In the genomic region with DNA sequence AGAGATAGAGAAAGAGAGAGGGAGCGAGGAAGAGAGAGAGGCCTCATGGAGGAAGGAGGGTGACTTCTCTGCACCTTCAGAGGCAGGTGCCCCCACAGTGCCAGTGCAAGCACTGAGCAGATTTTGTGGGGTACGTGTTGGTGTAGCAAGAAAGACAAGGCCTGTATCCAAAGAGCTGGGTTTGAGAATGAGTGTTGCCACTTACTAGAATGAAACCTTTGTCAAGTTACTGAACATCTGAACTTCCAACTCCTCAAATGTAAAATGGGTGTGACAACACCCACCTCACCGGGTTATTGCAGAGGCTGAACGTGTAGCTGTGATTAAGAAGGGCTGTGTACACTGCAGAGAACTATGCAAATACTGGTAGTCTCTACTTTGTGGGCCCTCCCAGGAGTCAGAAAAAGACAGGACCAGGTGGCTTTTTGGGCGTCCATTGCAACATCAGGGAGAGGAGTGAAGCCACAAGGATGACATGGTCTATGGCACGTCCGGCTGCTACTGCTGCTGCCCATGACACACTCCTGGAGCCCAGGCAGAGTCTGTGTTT, we compare ENCODE assay signal across 9 cellular contexts. TPM values are rescaled to one million over a fixed set of nuclear protein-coding genes. Genes with fewer than 3 reads are reported as not detected.
DNase-seq lines count a peak whose midpoint lies in the region; ATAC-seq and TF ChIP-seq lines count a peak whose summit lies in the region.
"Had no signal": no experiment of that assay in that cellular context is flagged by ENCODE, and none has a peak within 500 bp of the region (broad histone marks: within the 10 kb centered on the region; RNA-seq: fewer than 3 reads in every experiment).

No MANE protein-coding gene starts in this region.

- peak overlapping the region; percentile 21 for H3K4me2 ChIP-seq in Loucy (ENCODE audit: low read depth, low read length, poor library complexity, severe bottlenecking)

- 77 to 80% methylated on average over 7 of the region's 7 CpGs for WGBS in esophagus, 2 donors

- H3K9me3 ChIP-seq in Loucy (ENCODE audit: insufficient read depth, low read depth, low read length), result no peaks in the 10 kb centered on the region
- peaks cover 0 to 8% of the 10 kb centered on the region in 2 donors for H3K9me3 ChIP-seq in esophagus (ENCODE audit: control insufficient read depth in 2 of 2, insufficient read depth in 1 of 2, low read depth in 1 of 2, low read length in 1 of 2)

- peak; percentile 1 for DNase-seq in AG08395 (ENCODE audit: low spot score)
- DNase-seq in NCI-H1105 treated with DMSO at 0.1 percent for 48 hours (lab: John Stamatoyannopoulos, UW), result no peak
- no peak for DNase-seq in glutamatergic neuron
- DNase-seq in stimulated activated CD8-positive, alpha-beta memory T cell treated with anti-CD3 and anti-CD28 coated beads, Interleukin-4, amount 100 ng/mL, for 48 hours, result no peak
- no peak for DNase-seq in inferior parietal cortex (ENCODE audit: extremely low spot score)
- DNase-seq: left ventricle myocardium superior had no signal

- no peaks in the 10 kb centered on the region for H3K9me2 ChIP-seq in Loucy (replicated peaks; ENCODE audit: low read depth, low read length)

- H3K79me2 ChIP-seq in Loucy (ENCODE audit: insufficient read depth, low read length), result no peaks in the 10 kb centered on the region

- peak overlapping the region; percentile 2 to 64 for H3K27ac ChIP-seq in esophagus (ENCODE audit: low read depth in 2 of 2, low read length in 1 of 2)

- no peak overlapping the region for H3K4me3 Mint-ChIP-seq in glutamatergic neuron (ENCODE audit: unreplicated experiment)

- H3K4me1 ChIP-seq in Loucy (ENCODE audit: insufficient read depth, low read length, poor library complexity, severe bottlenecking) (peaks cover 49% of the 10 kb centered on the region), esophagus (ENCODE audit: control insufficient read depth in 2 of 2, insufficient read depth in 2 of 2, low read length in 1 of 2) (no peaks in the 10 kb centered on the region)

- peaks cover 20% of the 10 kb centered on the region for H3K4me1 Mint-ChIP-seq in glutamatergic neuron (ENCODE audit: low read depth, unreplicated experiment)

- no peaks in the 10 kb centered on the region for H3K36me3 Mint-ChIP-seq in glutamatergic neuron (ENCODE audit: unreplicated experiment)

- H3K9me3 Mint-ChIP-seq in glutamatergic neuron (ENCODE audit: unreplicated experiment), result peaks cover 6% of the 10 kb centered on the region

- H2AFZ ChIP-seq in Loucy (ENCODE audit: low read length), result peak overlapping the region; percentile 45; the same call in 1 of the 2 replicates

- peaks cover 8% of the 10 kb centered on the region for H3K27me3 Mint-ChIP-seq in glutamatergic neuron (ENCODE audit: unreplicated experiment)

- TF ChIP-seq CTCF in Loucy (conservative IDR thresholded peaks at IDR 0.05; ENCODE audit: low read length), result 0 out of 2 replicates have a peak, but pooled peaks have one; percentile 6
- no peak for TF ChIP-seq CTCF in glutamatergic neuron (IDR thresholded peaks at IDR 0.05; ENCODE audit: partially characterized antibody, unreplicated experiment)

- no peaks in the 10 kb centered on the region for H3F3A ChIP-seq in Loucy (ENCODE audit: low read depth)

- H3K4me3 ChIP-seq in Loucy (ENCODE audit: low read length, poor library complexity, severe bottlenecking) (no peak overlapping the region), esophagus (ENCODE audit: low read depth in 1 of 2, low read length in 2 of 2) (no peak overlapping the region)

- H3K9ac ChIP-seq in Loucy (ENCODE audit: low read depth, low read length, poor library complexity, severe bottlenecking), result peak overlapping the region; percentile 53

- no peak overlapping the region for H3K27ac Mint-ChIP-seq in glutamatergic neuron (ENCODE audit: unreplicated experiment)

- H3K27me3 ChIP-seq in Loucy (ENCODE audit: insufficient read depth, low read length, poor library complexity, severe bottlenecking) (no peaks in the 10 kb centered on the region), esophagus (ENCODE audit: control insufficient read depth in 1 of 2, insufficient read depth in 2 of 2, low read length in 2 of 2) (no peaks in the 10 kb centered on the region)

- H3K36me3 ChIP-seq in Loucy (ENCODE audit: insufficient read depth, low read length) (no peaks in the 10 kb centered on the region), esophagus (ENCODE audit: control insufficient read depth in 2 of 2, insufficient read depth in 2 of 2, low read length in 1 of 2) (no peaks in the 10 kb centered on the region)

- H4K20me1 ChIP-seq in Loucy (ENCODE audit: insufficient read depth, low read length, poor library complexity, severe bottlenecking), result no peaks in the 10 kb centered on the region

- ATAC-seq in GM18867 (IDR thresholded peaks at IDR 0.05; ENCODE audit: unreplicated experiment), result peak; percentile 51
- ATAC-seq: left ventricle myocardium superior had no signal

RNA-seq across cellular contexts. Expression of a gene that starts 54.3 kb away (rescaled TPM):
- 1 to 10 TPM in 1 of 2 donors, under 1 TPM in 1; 0.81 to 1.8 TPM for polyA plus RNA-seq in esophagus
- total RNA-seq in glutamatergic neuron (ENCODE audit: unreplicated experiment), result not detected
- total RNA-seq: left ventricle myocardium superior had no signal
